1 cellular context compared by ENCODE assay signal in genomic region chr6:74964871-74965441, GRCh38.
TF ChIP-seq lines count a peak whose summit lies in the region.

No MANE protein-coding gene starts in this region.

TF ChIP-seq in H1, 55 proteins besides CTCF, POLR2A, EP300 and RAD21:
- no peak for TF ChIP-seq ASH2L (IDR thresholded peaks at IDR 0.05; ENCODE audit: low read length)
- no peak for TF ChIP-seq TCF12 (IDR thresholded peaks at IDR 0.05; ENCODE audit: low read depth, low read length)
- TF ChIP-seq BACH1 (IDR thresholded peaks at IDR 0.05; ENCODE audit: low read length), result no peak
- no peak for TF ChIP-seq SAP30 (IDR thresholded peaks at IDR 0.05; ENCODE audit: insufficient read depth, insufficient replicate concordance, low read length)
- TF ChIP-seq SP4 (IDR thresholded peaks at IDR 0.05; ENCODE audit: low read length), result no peak
- TF ChIP-seq GABPA (IDR thresholded peaks at IDR 0.05; ENCODE audit: borderline replicate concordance, insufficient read depth, low read length), result no peak
- TF ChIP-seq CEBPB (IDR thresholded peaks at IDR 0.05; ENCODE audit: low read depth, low read length), result no peak
- no peak for TF ChIP-seq CREB1 (IDR thresholded peaks at IDR 0.05)
- TF ChIP-seq SRF (IDR thresholded peaks at IDR 0.05; ENCODE audit: low read depth, low read length), result no peak
- TF ChIP-seq BRCA1 (IDR thresholded peaks at IDR 0.05; ENCODE audit: low read depth, low read length), result no peak
- no peak for TF ChIP-seq ZNF274 (IDR thresholded peaks at IDR 0.05; ENCODE audit: borderline replicate concordance, extremely low read depth, low read length)
- TF ChIP-seq CBX8 (IDR thresholded peaks at IDR 0.05; ENCODE audit: borderline replicate concordance, low read depth, low read length), result no peak
- no peak for TF ChIP-seq SIRT6 (IDR thresholded peaks at IDR 0.05; ENCODE audit: low read length)
- TF ChIP-seq, protein P1, sequence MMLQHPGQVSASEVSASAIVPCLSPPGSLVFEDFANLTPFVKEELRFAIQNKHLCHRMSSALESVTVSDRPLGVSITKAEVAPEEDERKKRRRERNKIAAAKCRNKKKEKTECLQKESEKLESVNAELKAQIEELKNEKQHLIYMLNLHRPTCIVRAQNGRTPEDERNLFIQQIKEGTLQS (IDR thresholded peaks at IDR 0.05; ENCODE audit: insufficient read depth, low read depth, low read length), result no peak
- no peak for TF ChIP-seq CTBP2 (IDR thresholded peaks at IDR 0.05; ENCODE audit: borderline replicate concordance, insufficient read depth, insufficient read length, low read length)
- TF ChIP-seq KDM4A (IDR thresholded peaks at IDR 0.05; ENCODE audit: low read depth, low read length, severe bottlenecking), result no peak
- no peak for TF ChIP-seq CHD1 (IDR thresholded peaks at IDR 0.05; ENCODE audit: low read depth, low read length)
- TF ChIP-seq JUND (IDR thresholded peaks at IDR 0.05; ENCODE audit: low read length), result no peak
TF ChIP-seq in H1: peak in this region for 0.
